In genomic region chr3:133038089-133038730, GRCh38 we compare ENCODE assay signal across 8 cellular contexts. TPM values are rescaled to one million over a fixed set of nuclear protein-coding genes. Genes with fewer than 3 reads are reported as not detected.
A peak's percentile ranks its signal among the peaks of the same experiment; 100 is the strongest.
DNase-seq lines count a peak whose midpoint lies in the region; ATAC-seq and TF ChIP-seq lines count a peak whose summit lies in the region.

Gene TMEM108, plus strand, starts transcription at chr3:133038391.

- H4K20me1 ChIP-seq in hepatocyte (ENCODE audit: insufficient read depth, poor library complexity, severe bottlenecking), result no peaks in the 10 kb centered on the region

- H3K36me3 ChIP-seq in HEK293 (ENCODE audit: control insufficient read depth in 2 of 2, insufficient read depth in 1 of 2, low read length in 2 of 2), result no peaks in the 10 kb centered on the region
- H3K36me3 ChIP-seq in ascending aorta, result no peaks in the 10 kb centered on the region
- H3K36me3 ChIP-seq in hepatocyte (replicated peaks; ENCODE audit: insufficient read depth, low read depth), result no peaks in the 10 kb centered on the region

- H3K4me3 ChIP-seq in AG04450 (ENCODE audit: low read depth, low read length) (peak within 1 kb of the TSS; percentile 66), HEK293 (ENCODE audit: low read depth, low read length) (peak within 1 kb of the TSS; percentile 64), ascending aorta (peak within 1 kb of the TSS; percentile 66 to 69), hepatocyte (peak within 1 kb of the TSS; percentile 60)

- H3K79me2 ChIP-seq in hepatocyte, result no peaks in the 10 kb centered on the region

- no peaks in the 10 kb centered on the region for H3K9me2 ChIP-seq in hepatocyte (replicated peaks; ENCODE audit: insufficient read depth)

- H3K27me3 ChIP-seq in AG04450 (ENCODE audit: control insufficient read depth, insufficient read depth, low read length) (peaks cover 14% of the 10 kb centered on the region), ascending aorta (no peaks in the 10 kb centered on the region), hepatocyte (peaks cover 27% of the 10 kb centered on the region)

- H3K27ac ChIP-seq in AG04450 (ENCODE audit: low read depth, low read length) (no peak within 1 kb of the TSS), HEK293 (ENCODE audit: extremely low read depth, low read depth, low read length) (no peak within 1 kb of the TSS; the same call in 1 of the 2 replicates), ascending aorta (no peak within 1 kb of the TSS), hepatocyte (no peak within 1 kb of the TSS)

- no peaks in the 10 kb centered on the region; the same call in 1 of the 2 replicates for H3K9me3 ChIP-seq in AG04450 (ENCODE audit: control insufficient read depth, insufficient read depth, low read length)
- no peaks in the 10 kb centered on the region for H3K9me3 ChIP-seq in HEK293 (ENCODE audit: control insufficient read depth, insufficient read depth, low read depth, low read length)
- no peaks in the 10 kb centered on the region for H3K9me3 ChIP-seq in ascending aorta
- H3K9me3 ChIP-seq in hepatocyte (ENCODE audit: low read depth), result no peaks in the 10 kb centered on the region

- intact Hi-C loops in ascending aorta (cut with DNase I), result loop anchor here (1.0 to 5.0 kb wide), 3 partner anchors 311 to 534 kb away; partner anchors contain the start of genes CDV3 and NPHP3
- intact Hi-C loops in posterior cingulate gyrus (cut with DNase I), result loop anchor here (10.0 kb wide), 1 partner anchor 537 kb away; the partner anchor contains the start of gene CDV3

- TF ChIP-seq CTCF in AG04450 (IDR thresholded peaks at IDR 0.05; ENCODE audit: low read depth, low read length) (no peak), HEK293 (tag by site-specific recombination; IDR thresholded peaks at IDR 0.05) (no peak), ascending aorta (IDR thresholded peaks at IDR 0.05) (no peak), hepatocyte (IDR thresholded peaks at IDR 0.05; ENCODE audit: poor library complexity) (no peak)

- WGBS in hepatocyte (ENCODE audit: low lambda C conversion rate, missing lambda C conversion rate), result 2% methylated on average over 29 of the region's 57 CpGs

- POLR2A ChIA-PET in AG04450 (lab: Yijun Ruan, JAX) (no interaction called here), HEK293 (lab: Yijun Ruan, JAX) (no interaction called here)

- H3K4me2 ChIP-seq in hepatocyte, result peak within 1 kb of the TSS; percentile 98

- CTCF ChIA-PET in AG04450 (lab: Charles Lee), result interaction anchor here (0.6 to 3.0 kb wide), 5 partner anchors 307 to 540 kb away, joined by 3 to 9 read pairs (median 4); no protein-coding TSS in a partner anchor
- CTCF ChIA-PET in HEK293 (lab: Yijun Ruan, JAX), result interaction anchor here (0.6 kb wide), 1 partner anchor 381 kb away, joined by 4 read pairs; no protein-coding TSS in a partner anchor

- H2AFZ ChIP-seq in hepatocyte, result peak within 1 kb of the TSS; percentile 96

- H3K4me1 ChIP-seq in HEK293 (ENCODE audit: control insufficient read depth, insufficient read depth, low read length) (no peaks in the 10 kb centered on the region), ascending aorta (peaks cover 0 to 2% of the 10 kb centered on the region in 2 donors), hepatocyte (ENCODE audit: insufficient read depth) (no peaks in the 10 kb centered on the region)

- in situ Hi-C loops in KBM-7 (cut with MboI; ENCODE audit: low pct_unique_long_range_greater_than_20kb, low sequenced_read_pairs), result loop anchor here (25.0 kb wide), 1 partner anchor 349 kb away; no protein-coding TSS in a partner anchor

- ATAC-seq in HG03571 (IDR thresholded peaks at IDR 0.05; ENCODE audit: unreplicated experiment), result no peak

- DNase-seq in AG04450 (ENCODE audit: low read depth, low spot score) (peak; percentile 30), NCI-H524 (lab: John Stamatoyannopoulos, UW) (peak; percentile 94 to 98), ascending aorta (ENCODE audit: low spot score in 2 of 2) (peak in 1 of 2 donors; percentile 85), hepatocyte (ENCODE audit: low spot score) (peak; percentile 91), posterior cingulate gyrus (peak; percentile 90 to 99 (median 96)), KBM-7 (no peak)

TF ChIP-seq in HEK293, 187 proteins besides CTCF, POLR2A, EP300 and RAD21 (continues in another document):
- TF ChIP-seq ZNF280D (tag by site-specific recombination; IDR thresholded peaks at IDR 0.05) (no peak), ZNF16 (tag by site-specific recombination; IDR thresholded peaks at IDR 0.05; ENCODE audit: low read depth) (no peak), KLF16 (tag by site-specific recombination; IDR thresholded peaks at IDR 0.05) (0 out of 2 replicates have a peak, but pooled peaks have one; percentile 26), ZNF114 (tag by site-specific recombination; IDR thresholded peaks at IDR 0.05) (no peak), INSM2 (tag by site-specific recombination; IDR thresholded peaks at IDR 0.05) (no peak), KLF9 (tag by site-specific recombination; IDR thresholded peaks at IDR 0.05; ENCODE audit: low read depth) (0 out of 2 replicates have a peak, but pooled peaks have one; percentile 23), ZFP41 (tag by site-specific recombination; IDR thresholded peaks at IDR 0.05; ENCODE audit: borderline replicate concordance) (no peak)
- TF ChIP-seq, protein P1, sequence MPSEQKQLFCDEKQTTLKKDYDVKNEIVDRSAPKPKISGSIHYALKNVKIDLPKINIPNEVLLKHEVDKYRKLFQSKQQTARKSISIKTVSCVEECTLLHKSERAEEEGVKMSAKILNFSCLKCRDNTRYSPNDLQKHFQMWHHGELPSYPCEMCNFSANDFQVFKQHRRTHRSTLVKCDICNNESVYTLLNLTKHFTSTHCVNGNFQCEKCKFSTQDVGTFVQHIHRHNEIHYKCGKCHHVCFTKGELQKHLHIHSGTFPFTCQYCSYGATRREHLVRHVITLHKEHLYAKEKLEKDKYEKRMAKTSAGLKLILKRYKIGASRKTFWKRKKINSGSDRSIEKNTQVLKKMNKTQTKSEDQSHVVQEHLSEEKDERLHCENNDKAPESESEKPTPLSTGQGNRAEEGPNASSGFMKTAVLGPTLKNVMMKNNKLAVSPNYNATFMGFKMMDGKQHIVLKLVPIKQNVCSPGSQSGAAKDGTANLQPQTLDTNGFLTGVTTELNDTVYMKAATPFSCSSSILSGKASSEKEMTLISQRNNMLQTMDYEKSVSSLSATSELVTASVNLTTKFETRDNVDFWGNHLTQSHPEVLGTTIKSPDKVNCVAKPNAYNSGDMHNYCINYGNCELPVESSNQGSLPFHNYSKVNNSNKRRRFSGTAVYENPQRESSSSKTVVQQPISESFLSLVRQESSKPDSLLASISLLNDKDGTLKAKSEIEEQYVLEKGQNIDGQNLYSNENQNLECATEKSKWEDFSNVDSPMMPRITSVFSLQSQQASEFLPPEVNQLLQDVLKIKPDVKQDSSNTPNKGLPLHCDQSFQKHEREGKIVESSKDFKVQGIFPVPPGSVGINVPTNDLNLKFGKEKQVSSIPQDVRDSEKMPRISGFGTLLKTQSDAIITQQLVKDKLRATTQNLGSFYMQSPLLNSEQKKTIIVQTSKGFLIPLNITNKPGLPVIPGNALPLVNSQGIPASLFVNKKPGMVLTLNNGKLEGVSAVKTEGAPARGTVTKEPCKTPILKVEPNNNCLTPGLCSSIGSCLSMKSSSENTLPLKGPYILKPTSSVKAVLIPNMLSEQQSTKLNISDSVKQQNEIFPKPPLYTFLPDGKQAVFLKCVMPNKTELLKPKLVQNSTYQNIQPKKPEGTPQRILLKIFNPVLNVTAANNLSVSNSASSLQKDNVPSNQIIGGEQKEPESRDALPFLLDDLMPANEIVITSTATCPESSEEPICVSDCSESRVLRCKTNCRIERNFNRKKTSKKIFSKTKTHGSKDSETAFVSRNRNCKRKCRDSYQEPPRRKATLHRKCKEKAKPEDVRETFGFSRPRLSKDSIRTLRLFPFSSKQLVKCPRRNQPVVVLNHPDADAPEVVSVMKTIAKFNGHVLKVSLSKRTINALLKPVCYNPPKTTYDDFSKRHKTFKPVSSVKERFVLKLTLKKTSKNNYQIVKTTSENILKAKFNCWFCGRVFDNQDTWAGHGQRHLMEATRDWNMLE (tag by site-specific recombination; conservative IDR thresholded peaks at IDR 0.05; ENCODE audit: low read depth), result no peak

RNA-seq across cellular contexts. Expression of gene TMEM108, which starts in this region (rescaled TPM):
- polyA plus RNA-seq in AG04450 (2011; rRNA removed) (0.52 and 0.63 TPM in 2 replicates), hepatocyte (6.1 and 6.5 TPM in 2 replicates)
- polyA minus RNA-seq in AG04450 (2011; rRNA and poly(A)+ RNA removed), result 0.23 and 0.39 TPM in 2 replicates
- total RNA-seq in ascending aorta (not detected), hepatocyte (0.53 and 0.72 TPM in 2 replicates)

Comparison
In these comparisons a context has a peak if more than half of its experiments do, and no peak if none do; other contexts are left out.
1. Peak in DNase-seq and H3K4me3 ChIP-seq in AG04450; RNA of the gene not detected or under 1 TPM.